17 cellular contexts compared by ENCODE assay signal in the genomic region with DNA sequence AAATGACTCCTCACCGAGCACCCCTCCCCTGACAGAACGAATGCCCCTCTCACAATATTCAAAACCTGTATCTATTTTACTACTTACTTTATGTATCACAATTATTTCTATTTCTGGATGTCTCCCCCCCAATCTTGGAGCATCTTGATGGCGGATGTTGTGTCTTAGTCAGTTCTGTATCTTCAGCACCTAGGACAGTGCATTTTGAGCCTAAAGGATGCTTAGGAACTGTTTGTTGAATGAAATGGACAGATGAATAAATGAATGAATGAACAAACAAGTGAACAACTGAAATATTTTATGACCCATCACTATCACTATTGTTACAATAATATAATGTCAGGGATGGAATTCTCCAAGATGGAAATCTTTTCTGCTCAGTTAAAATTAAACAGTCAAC.
DNase-seq lines count a peak whose midpoint lies in the region; TF ChIP-seq lines count a peak whose summit lies in the region.
"Had no signal": no experiment of that assay in that cellular context is flagged by ENCODE, and none has a peak within 500 bp of the region (broad histone marks: within the 10 kb centered on the region; RNA-seq: fewer than 3 reads in every experiment).

No MANE protein-coding gene starts in this region.

- H3K36me3 ChIP-seq in GM23248 (ENCODE audit: low read depth), result no peaks in the 10 kb centered on the region
- H3K36me3 ChIP-seq in BE2C, result no peaks in the 10 kb centered on the region

- H3F3A ChIP-seq in GM23248 (ENCODE audit: insufficient read depth), result no peaks in the 10 kb centered on the region

- no peak for TF ChIP-seq CTCF in BE2C (IDR thresholded peaks at IDR 0.05; ENCODE audit: low read depth, low read length)

- in situ Hi-C loops in GM23248 (cut with MboI), result no loop called here

- no peak overlapping the region for H3K4me2 ChIP-seq in GM23248 (ENCODE audit: unreplicated experiment)
- H3K4me2 ChIP-seq: PC-9 had no signal

- H3K9me2 ChIP-seq in GM23248 (ENCODE audit: insufficient read depth), result no peaks in the 10 kb centered on the region

- TF ChIP-seq RAD21 in Ishikawa (IDR thresholded peaks at IDR 0.05; ENCODE audit: low read depth), result no peak

- WGBS in GM23248 (ENCODE audit: low coverage in 1 of 2, low lambda C conversion rate in 2 of 2, missing lambda C conversion rate in 2 of 2), 2 experiments, result 46 to 57% methylated on average over 3 of the region's 3 CpGs

- no peaks in the 10 kb centered on the region for H4K20me1 ChIP-seq in GM23248 (ENCODE audit: insufficient read depth)

- H3K27ac ChIP-seq in GM23248, result no peak overlapping the region
- H3K27ac ChIP-seq: C4-2B, PC-9 had no signal

- no peaks in the 10 kb centered on the region for H3K79me2 ChIP-seq in GM23248 (ENCODE audit: insufficient read depth)

- H3K4me3 ChIP-seq in GM23248, result no peak overlapping the region
- no peak overlapping the region for H3K4me3 ChIP-seq in BE2C (ENCODE audit: low read depth, low read length)
- H3K4me3 ChIP-seq: PC-9 had no signal

- TF ChIP-seq EP300 in Ishikawa (IDR thresholded peaks at IDR 0.05; ENCODE audit: borderline replicate concordance), result no peak

- H3K9me3 ChIP-seq in GM23248 (ENCODE audit: low read depth) (no peaks in the 10 kb centered on the region), BE2C (no peaks in the 10 kb centered on the region; the same call in 1 of the 2 replicates)

- no peak overlapping the region for H2AFZ ChIP-seq in GM23248
- H2AFZ ChIP-seq: PC-9 had no signal

- H3K27me3 ChIP-seq in GM23248 (replicated peaks; ENCODE audit: insufficient read depth) (no peaks in the 10 kb centered on the region), BE2C (no peaks in the 10 kb centered on the region)

- H3K9ac ChIP-seq in GM23248, result no peak overlapping the region

- no peaks in the 10 kb centered on the region for H3K4me1 ChIP-seq in GM23248 (ENCODE audit: insufficient read depth)
- no peaks in the 10 kb centered on the region for H3K4me1 ChIP-seq in BE2C

- DNase-seq in GM23248 (peak; percentile 30), RKO (ENCODE audit: low spot score) (peak; percentile 8), renal cortical epithelial cell (ENCODE audit: low read depth) (peak; percentile 15), NOMO-1 (lab: John Stamatoyannopoulos, UW; ENCODE audit: unreplicated experiment in 2 of 2) (no peak), Ammon's horn (ENCODE audit: low spot score) (no peak), BE2C (no peak)
- DNase-seq: Calu3; CD8-positive, alpha-beta memory T cell; DMS153; IMR-90; NCI-H1417 treated with DMSO at 0.1 percent for 48 hours; NCI-H187; NCI-H446; NCI-H526 treated with DMSO at 0.1 percent for 48 hours; PC-9 had no signal

TF ChIP-seq in Ishikawa, 13 proteins besides CTCF, POLR2A, EP300 and RAD21:
- TF ChIP-seq FOXM1 (IDR thresholded peaks at IDR 0.05; ENCODE audit: borderline replicate concordance, low read depth) (no peak), EGR1 (IDR thresholded peaks at IDR 0.05) (no peak), NFIC (IDR thresholded peaks at IDR 0.05) (no peak), TEAD4 (IDR thresholded peaks at IDR 0.05) (no peak), YY1 (IDR thresholded peaks at IDR 0.05; ENCODE audit: low read depth) (no peak)
- TF ChIP-seq, protein P1, sequence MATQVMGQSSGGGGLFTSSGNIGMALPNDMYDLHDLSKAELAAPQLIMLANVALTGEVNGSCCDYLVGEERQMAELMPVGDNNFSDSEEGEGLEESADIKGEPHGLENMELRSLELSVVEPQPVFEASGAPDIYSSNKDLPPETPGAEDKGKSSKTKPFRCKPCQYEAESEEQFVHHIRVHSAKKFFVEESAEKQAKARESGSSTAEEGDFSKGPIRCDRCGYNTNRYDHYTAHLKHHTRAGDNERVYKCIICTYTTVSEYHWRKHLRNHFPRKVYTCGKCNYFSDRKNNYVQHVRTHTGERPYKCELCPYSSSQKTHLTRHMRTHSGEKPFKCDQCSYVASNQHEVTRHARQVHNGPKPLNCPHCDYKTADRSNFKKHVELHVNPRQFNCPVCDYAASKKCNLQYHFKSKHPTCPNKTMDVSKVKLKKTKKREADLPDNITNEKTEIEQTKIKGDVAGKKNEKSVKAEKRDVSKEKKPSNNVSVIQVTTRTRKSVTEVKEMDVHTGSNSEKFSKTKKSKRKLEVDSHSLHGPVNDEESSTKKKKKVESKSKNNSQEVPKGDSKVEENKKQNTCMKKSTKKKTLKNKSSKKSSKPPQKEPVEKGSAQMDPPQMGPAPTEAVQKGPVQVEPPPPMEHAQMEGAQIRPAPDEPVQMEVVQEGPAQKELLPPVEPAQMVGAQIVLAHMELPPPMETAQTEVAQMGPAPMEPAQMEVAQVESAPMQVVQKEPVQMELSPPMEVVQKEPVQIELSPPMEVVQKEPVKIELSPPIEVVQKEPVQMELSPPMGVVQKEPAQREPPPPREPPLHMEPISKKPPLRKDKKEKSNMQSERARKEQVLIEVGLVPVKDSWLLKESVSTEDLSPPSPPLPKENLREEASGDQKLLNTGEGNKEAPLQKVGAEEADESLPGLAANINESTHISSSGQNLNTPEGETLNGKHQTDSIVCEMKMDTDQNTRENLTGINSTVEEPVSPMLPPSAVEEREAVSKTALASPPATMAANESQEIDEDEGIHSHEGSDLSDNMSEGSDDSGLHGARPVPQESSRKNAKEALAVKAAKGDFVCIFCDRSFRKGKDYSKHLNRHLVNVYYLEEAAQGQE (IDR thresholded peaks at IDR 0.05; ENCODE audit: low read depth), result peak; percentile 83

Comparison
In these comparisons a context has a peak if more than half of its experiments do, and no peak if none do; other contexts are left out.
1. DNase-seq: peak in GM23248 (single experiment), RKO (single experiment) and renal cortical epithelial cell (single experiment); none in NOMO-1 (0 of 2), Ammon's horn (single experiment) and BE2C (single experiment).